ENCODE assay signal across 32 cellular contexts in the genomic region with DNA sequence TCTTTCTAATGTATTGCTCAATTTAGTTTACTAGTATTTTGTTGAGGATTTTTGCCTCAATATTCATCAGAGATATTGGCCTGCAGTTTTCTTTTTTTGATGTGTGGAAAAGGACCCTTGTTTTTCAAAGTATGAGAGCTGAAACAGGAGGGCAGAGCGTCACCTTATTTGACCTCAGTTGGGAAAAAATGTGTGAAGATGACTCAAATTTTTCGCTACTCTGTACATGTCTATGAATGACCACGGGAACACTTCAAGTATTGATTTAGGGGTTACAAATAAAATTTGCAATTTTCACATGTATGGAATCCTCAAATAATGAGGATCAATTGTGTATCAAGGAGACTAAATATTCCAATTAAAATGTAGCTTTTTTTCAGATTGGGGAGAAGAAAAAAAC.
"Had no signal": no experiment of that assay in that cellular context is flagged by ENCODE, and none has a peak within 500 bp of the region (broad histone marks: within the 10 kb centered on the region; RNA-seq: fewer than 3 reads in every experiment).

No MANE protein-coding gene starts in this region.

- H3K4me3 ChIP-seq: Peyer's patch, SJSA1 had no signal

- ATAC-seq: activated CD4-positive, alpha-beta T cell treated with anti-CD3 and anti-CD28 coated beads for 36 hours; activated CD4-positive, CD25-positive, alpha-beta regulatory T cell treated with anti-CD3 and anti-CD28 coated beads, Interleukin-2, amount 50 U/mL, for 24 hours; activated naive CD4-positive, alpha-beta T cell treated with anti-CD3 and anti-CD28 coated beads, Interleukin-2, amount 50 U/mL, for 72 hours; activated T-cell treated with anti-CD3 and anti-CD28 coated beads, Interleukin-2, amount 50 U/mL, for 4 hours; PC-3 had no signal

- H3K9me3 ChIP-seq: Peyer's patch, SJSA1, SK-N-SH had no signal

- H3K4me2 ChIP-seq: SK-N-SH had no signal

- H3K27ac ChIP-seq: brain microvascular endothelial cell, Peyer's patch, SJSA1 had no signal

- H3K9ac ChIP-seq: SK-N-SH had no signal

- H3K36me3 ChIP-seq: brain microvascular endothelial cell, Peyer's patch, SJSA1 had no signal

- H3K27ac Mint-ChIP-seq: activated CD4-positive, alpha-beta memory T cell treated with anti-CD3 and anti-CD28 coated beads for 36 hours; activated CD4-positive, alpha-beta T cell treated with anti-CD3 and anti-CD28 coated beads for 36 hours; T-helper 1 cell treated with Interleukin-12 subunit alpha and Interleukin-12 subunit beta and Interleukin-4 antibody, amounts not matched to agents 30 μg/mL and 1 μg/mL, for 36 hours; T-helper 2 cell treated with Interferon-gamma antibody and Interleukin-4, amounts not matched to agents 5 μg/mL and 100 μg/mL, for 36 hours had no signal

- H3K9me3 Mint-ChIP-seq: activated CD4-positive, alpha-beta memory T cell treated with anti-CD3 and anti-CD28 coated beads for 36 hours; activated T-cell treated with anti-CD3 and anti-CD28 coated beads, Interleukin-2, amount 50 U/mL, for 4 hours; T-helper 1 cell treated with Interleukin-12 subunit alpha and Interleukin-12 subunit beta and Interleukin-4 antibody, amounts not matched to agents 30 μg/mL and 1 μg/mL, for 36 hours; T-helper 2 cell treated with Interferon-gamma antibody and Interleukin-4, amounts not matched to agents 5 μg/mL and 100 μg/mL, for 36 hours had no signal

- DNase-seq: activated CD4-positive, alpha-beta memory T cell treated with anti-CD3 and anti-CD28 coated beads for 36 hours; activated CD4-positive, alpha-beta T cell treated with anti-CD3 and anti-CD28 coated beads for 36 hours; activated CD4-positive, alpha-beta T cell treated with anti-CD3 and anti-CD28 coated beads, Interleukin-2, amount 50 U/mL, for 1 hour; activated effector memory CD4-positive, alpha-beta T cell treated with anti-CD3 and anti-CD28 coated beads, Interleukin-2, amount 50 U/mL, for 16 hours; activated naive CD4-positive, alpha-beta T cell; activated T-cell treated with anti-CD3 and anti-CD28 coated beads, Interleukin-2, amount 50 U/mL, for 4 hours; amniotic stem cell; aorta; brain microvascular endothelial cell; central memory CD4-positive, alpha-beta T cell; NCI-H1092 treated with DMSO at 0.1 percent for 48 hours; NCI-H1417; NCI-H146; NCI-H187; NCI-H2029 treated with DMSO at 0.1 percent for 48 hours; NCI-H2107; NCI-H2171; NCI-H510A; NCI-H526; NCI-H748 treated with DMSO at 0.1 percent for 48 hours; NK-92 treated with Interleukin-12 subunit alpha and Interleukin-12 subunit beta, amount 100 ng/mL, for 24 hours; PC-3; Peyer's patch; RPMI8226; SHP77 treated with DMSO at 0.1 percent for 48 hours; SK-N-SH had no signal

- H3K27me3 ChIP-seq: brain microvascular endothelial cell, Peyer's patch had no signal

- FAIRE-seq: TTC549 had no signal

- H3K4me3 Mint-ChIP-seq: activated CD4-positive, alpha-beta memory T cell treated with anti-CD3 and anti-CD28 coated beads for 36 hours; activated CD4-positive, alpha-beta T cell treated with anti-CD3 and anti-CD28 coated beads for 36 hours; activated T-cell treated with anti-CD3 and anti-CD28 coated beads, Interleukin-2, amount 50 U/mL, for 4 hours; T-helper 1 cell treated with Interleukin-12 subunit alpha and Interleukin-12 subunit beta and Interleukin-4 antibody, amounts not matched to agents 30 μg/mL and 1 μg/mL, for 36 hours; T-helper 2 cell treated with Interferon-gamma antibody and Interleukin-4, amounts not matched to agents 5 μg/mL and 100 μg/mL, for 36 hours had no signal

- H3K27me3 Mint-ChIP-seq: activated CD4-positive, alpha-beta memory T cell treated with anti-CD3 and anti-CD28 coated beads for 36 hours; activated CD4-positive, alpha-beta T cell treated with anti-CD3 and anti-CD28 coated beads for 36 hours had no signal

- H3K4me1 ChIP-seq: Peyer's patch, SJSA1 had no signal
